Comparison of ENCODE assay signal across 1 cellular context in genomic region chr2:114685102-114685501, GRCh38.
TF ChIP-seq lines count a peak whose summit lies in the region.

No MANE protein-coding gene starts in this region.

TF ChIP-seq in HepG2, 621 proteins besides CTCF, POLR2A, EP300 and RAD21 (continued from another document):
- no peak for TF ChIP-seq DPF2 (CRISPR knock-in tag; IDR thresholded peaks at IDR 0.05; ENCODE audit: borderline replicate concordance, low read depth)
- no peak for TF ChIP-seq PHB2 (IDR thresholded peaks at IDR 0.05; ENCODE audit: partially characterized antibody)
- no peak for TF ChIP-seq DZIP1 (CRISPR knock-in tag; IDR thresholded peaks at IDR 0.05)
- TF ChIP-seq U2AF2 (IDR thresholded peaks at IDR 0.05; ENCODE audit: low read depth, low read length) = no peak
- TF ChIP-seq GABPA (IDR thresholded peaks at IDR 0.05; ENCODE audit: low read depth, low read length) = no peak
- no peak for TF ChIP-seq GABPA (CRISPR knock-in tag; IDR thresholded peaks at IDR 0.05; ENCODE audit: low read depth)
- no peak for TF ChIP-seq ZNF17 (CRISPR knock-in tag; IDR thresholded peaks at IDR 0.05)
- TF ChIP-seq, protein P1, sequence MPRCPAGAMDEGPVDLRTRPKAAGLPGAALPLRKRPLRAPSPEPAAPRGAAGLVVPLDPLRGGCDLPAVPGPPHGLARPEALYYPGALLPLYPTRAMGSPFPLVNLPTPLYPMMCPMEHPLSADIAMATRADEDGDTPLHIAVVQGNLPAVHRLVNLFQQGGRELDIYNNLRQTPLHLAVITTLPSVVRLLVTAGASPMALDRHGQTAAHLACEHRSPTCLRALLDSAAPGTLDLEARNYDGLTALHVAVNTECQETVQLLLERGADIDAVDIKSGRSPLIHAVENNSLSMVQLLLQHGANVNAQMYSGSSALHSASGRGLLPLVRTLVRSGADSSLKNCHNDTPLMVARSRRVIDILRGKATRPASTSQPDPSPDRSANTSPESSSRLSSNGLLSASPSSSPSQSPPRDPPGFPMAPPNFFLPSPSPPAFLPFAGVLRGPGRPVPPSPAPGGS (CRISPR knock-in tag; IDR thresholded peaks at IDR 0.05) = no peak
- TF ChIP-seq XBP1 (CRISPR knock-in tag; IDR thresholded peaks at IDR 0.05) = no peak
- no peak for TF ChIP-seq ZBED4 (CRISPR knock-in tag; IDR thresholded peaks at IDR 0.05; ENCODE audit: borderline replicate concordance)
- no peak for TF ChIP-seq KDM1A (CRISPR knock-in tag; IDR thresholded peaks at IDR 0.05)
- TF ChIP-seq HMG20A (CRISPR knock-in tag; IDR thresholded peaks at IDR 0.05; ENCODE audit: borderline replicate concordance) = no peak
- TF ChIP-seq CENPBD1 (CRISPR knock-in tag; IDR thresholded peaks at IDR 0.05; ENCODE audit: borderline replicate concordance, low read depth) = no peak
- TF ChIP-seq MATR3 (CRISPR knock-in tag; IDR thresholded peaks at IDR 0.05) = no peak
- TF ChIP-seq SIN3A (IDR thresholded peaks at IDR 0.05; ENCODE audit: borderline replicate concordance, low read depth, low read length) = no peak
